ENCODE assay signal across 1 cellular context in genomic region chr11:8593935-8594909, GRCh38.
TF ChIP-seq lines count a peak whose summit lies in the region.

STK33 (minus strand) TSS chr11:8594228; CDS start chr11:8474905, 119,323 bp downstream.

TF ChIP-seq in HepG2, 621 proteins besides CTCF, POLR2A, EP300 and RAD21 (continued from another document and continues in another):
- TF ChIP-seq, protein P1, sequence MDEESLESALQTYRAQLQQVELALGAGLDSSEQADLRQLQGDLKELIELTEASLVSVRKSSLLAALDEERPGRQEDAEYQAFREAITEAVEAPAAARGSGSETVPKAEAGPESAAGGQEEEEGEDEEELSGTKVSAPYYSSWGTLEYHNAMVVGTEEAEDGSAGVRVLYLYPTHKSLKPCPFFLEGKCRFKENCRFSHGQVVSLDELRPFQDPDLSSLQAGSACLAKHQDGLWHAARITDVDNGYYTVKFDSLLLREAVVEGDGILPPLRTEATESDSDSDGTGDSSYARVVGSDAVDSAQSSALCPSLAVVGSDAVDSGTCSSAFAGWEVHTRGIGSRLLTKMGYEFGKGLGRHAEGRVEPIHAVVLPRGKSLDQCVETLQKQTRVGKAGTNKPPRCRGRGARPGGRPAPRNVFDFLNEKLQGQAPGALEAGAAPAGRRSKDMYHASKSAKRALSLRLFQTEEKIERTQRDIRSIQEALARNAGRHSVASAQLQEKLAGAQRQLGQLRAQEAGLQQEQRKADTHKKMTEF (CRISPR knock-in tag; IDR thresholded peaks at IDR 0.05), result peak; percentile 65
- no peak for TF ChIP-seq ZNF432 (CRISPR knock-in tag; IDR thresholded peaks at IDR 0.05; ENCODE audit: borderline replicate concordance)
- TF ChIP-seq, protein P2, sequence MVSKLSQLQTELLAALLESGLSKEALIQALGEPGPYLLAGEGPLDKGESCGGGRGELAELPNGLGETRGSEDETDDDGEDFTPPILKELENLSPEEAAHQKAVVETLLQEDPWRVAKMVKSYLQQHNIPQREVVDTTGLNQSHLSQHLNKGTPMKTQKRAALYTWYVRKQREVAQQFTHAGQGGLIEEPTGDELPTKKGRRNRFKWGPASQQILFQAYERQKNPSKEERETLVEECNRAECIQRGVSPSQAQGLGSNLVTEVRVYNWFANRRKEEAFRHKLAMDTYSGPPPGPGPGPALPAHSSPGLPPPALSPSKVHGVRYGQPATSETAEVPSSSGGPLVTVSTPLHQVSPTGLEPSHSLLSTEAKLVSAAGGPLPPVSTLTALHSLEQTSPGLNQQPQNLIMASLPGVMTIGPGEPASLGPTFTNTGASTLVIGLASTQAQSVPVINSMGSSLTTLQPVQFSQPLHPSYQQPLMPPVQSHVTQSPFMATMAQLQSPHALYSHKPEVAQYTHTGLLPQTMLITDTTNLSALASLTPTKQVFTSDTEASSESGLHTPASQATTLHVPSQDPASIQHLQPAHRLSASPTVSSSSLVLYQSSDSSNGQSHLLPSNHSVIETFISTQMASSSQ (IDR thresholded peaks at IDR 0.05; ENCODE audit: low read depth), result no peak
- TF ChIP-seq, protein P2 (CRISPR knock-in tag; IDR thresholded peaks at IDR 0.05; ENCODE audit: borderline replicate concordance), result peak; percentile 36; the same call in 1 of the 2 replicates
- no peak for TF ChIP-seq RORA (CRISPR knock-in tag; IDR thresholded peaks at IDR 0.05)
- TF ChIP-seq, protein P3, sequence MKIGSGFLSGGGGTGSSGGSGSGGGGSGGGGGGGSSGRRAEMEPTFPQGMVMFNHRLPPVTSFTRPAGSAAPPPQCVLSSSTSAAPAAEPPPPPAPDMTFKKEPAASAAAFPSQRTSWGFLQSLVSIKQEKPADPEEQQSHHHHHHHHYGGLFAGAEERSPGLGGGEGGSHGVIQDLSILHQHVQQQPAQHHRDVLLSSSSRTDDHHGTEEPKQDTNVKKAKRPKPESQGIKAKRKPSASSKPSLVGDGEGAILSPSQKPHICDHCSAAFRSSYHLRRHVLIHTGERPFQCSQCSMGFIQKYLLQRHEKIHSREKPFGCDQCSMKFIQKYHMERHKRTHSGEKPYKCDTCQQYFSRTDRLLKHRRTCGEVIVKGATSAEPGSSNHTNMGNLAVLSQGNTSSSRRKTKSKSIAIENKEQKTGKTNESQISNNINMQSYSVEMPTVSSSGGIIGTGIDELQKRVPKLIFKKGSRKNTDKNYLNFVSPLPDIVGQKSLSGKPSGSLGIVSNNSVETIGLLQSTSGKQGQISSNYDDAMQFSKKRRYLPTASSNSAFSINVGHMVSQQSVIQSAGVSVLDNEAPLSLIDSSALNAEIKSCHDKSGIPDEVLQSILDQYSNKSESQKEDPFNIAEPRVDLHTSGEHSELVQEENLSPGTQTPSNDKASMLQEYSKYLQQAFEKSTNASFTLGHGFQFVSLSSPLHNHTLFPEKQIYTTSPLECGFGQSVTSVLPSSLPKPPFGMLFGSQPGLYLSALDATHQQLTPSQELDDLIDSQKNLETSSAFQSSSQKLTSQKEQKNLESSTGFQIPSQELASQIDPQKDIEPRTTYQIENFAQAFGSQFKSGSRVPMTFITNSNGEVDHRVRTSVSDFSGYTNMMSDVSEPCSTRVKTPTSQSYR (CRISPR knock-in tag; IDR thresholded peaks at IDR 0.05; ENCODE audit: borderline replicate concordance), result 0 out of 2 replicates have a peak, but pooled peaks have one; percentile 14
- TF ChIP-seq POLR2G (IDR thresholded peaks at IDR 0.05; ENCODE audit: low read depth, low read length), result peak; percentile 67
- no peak for TF ChIP-seq HOXD1 (CRISPR knock-in tag; IDR thresholded peaks at IDR 0.05)
- TF ChIP-seq RFXANK (CRISPR knock-in tag; IDR thresholded peaks at IDR 0.05), result 0 out of 2 replicates have a peak, but pooled peaks have one; percentile 44
- TF ChIP-seq, protein P4, sequence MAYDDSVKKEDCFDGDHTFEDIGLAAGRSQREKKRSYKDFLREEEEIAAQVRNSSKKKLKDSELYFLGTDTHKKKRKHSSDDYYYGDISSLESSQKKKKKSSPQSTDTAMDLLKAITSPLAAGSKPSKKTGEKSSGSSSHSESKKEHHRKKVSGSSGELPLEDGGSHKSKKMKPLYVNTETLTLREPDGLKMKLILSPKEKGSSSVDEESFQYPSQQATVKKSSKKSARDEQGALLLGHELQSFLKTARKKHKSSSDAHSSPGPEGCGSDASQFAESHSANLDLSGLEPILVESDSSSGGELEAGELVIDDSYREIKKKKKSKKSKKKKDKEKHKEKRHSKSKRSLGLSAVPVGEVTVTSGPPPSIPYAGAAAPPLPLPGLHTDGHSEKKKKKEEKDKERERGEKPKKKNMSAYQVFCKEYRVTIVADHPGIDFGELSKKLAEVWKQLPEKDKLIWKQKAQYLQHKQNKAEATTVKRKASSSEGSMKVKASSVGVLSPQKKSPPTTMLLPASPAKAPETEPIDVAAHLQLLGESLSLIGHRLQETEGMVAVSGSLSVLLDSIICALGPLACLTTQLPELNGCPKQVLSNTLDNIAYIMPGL (CRISPR knock-in tag; IDR thresholded peaks at IDR 0.05; ENCODE audit: borderline replicate concordance in 1 of 2, low read depth in 1 of 2), result peak; percentile 27 to 53; a peak in 1 of 4 replicates
- TF ChIP-seq MTF1 (CRISPR knock-in tag; IDR thresholded peaks at IDR 0.05), result peak; percentile 98
- TF ChIP-seq SIX1 (CRISPR knock-in tag; IDR thresholded peaks at IDR 0.05; ENCODE audit: borderline replicate concordance), result no peak
- no peak for TF ChIP-seq ZNF775 (CRISPR knock-in tag; IDR thresholded peaks at IDR 0.05; ENCODE audit: borderline replicate concordance)
- TF ChIP-seq NBN (conservative IDR thresholded peaks at IDR 0.05), result no peak
- TF ChIP-seq MTF2 (CRISPR knock-in tag; IDR thresholded peaks at IDR 0.05; ENCODE audit: borderline replicate concordance), result peak; percentile 52; the same call in 1 of the 2 replicates
- peak; percentile 63; the same call in 1 of the 2 replicates for TF ChIP-seq NAIF1 (CRISPR knock-in tag; IDR thresholded peaks at IDR 0.05; ENCODE audit: borderline replicate concordance)
- no peak for TF ChIP-seq BRCA1 (CRISPR knock-in tag; IDR thresholded peaks at IDR 0.05)
- TF ChIP-seq BORCS8-MEF2B (CRISPR knock-in tag; IDR thresholded peaks at IDR 0.05), result 0 out of 2 replicates have a peak, but pooled peaks have one; percentile 38
- TF ChIP-seq, protein P5, sequence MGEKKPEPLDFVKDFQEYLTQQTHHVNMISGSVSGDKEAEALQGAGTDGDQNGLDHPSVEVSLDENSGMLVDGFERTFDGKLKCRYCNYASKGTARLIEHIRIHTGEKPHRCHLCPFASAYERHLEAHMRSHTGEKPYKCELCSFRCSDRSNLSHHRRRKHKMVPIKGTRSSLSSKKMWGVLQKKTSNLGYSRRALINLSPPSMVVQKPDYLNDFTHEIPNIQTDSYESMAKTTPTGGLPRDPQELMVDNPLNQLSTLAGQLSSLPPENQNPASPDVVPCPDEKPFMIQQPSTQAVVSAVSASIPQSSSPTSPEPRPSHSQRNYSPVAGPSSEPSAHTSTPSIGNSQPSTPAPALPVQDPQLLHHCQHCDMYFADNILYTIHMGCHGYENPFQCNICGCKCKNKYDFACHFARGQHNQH (CRISPR knock-in tag; IDR thresholded peaks at IDR 0.05), result 0 out of 2 replicates have a peak, but pooled peaks have one; percentile 23
- TF ChIP-seq GATA4 (IDR thresholded peaks at IDR 0.05; ENCODE audit: borderline replicate concordance, low read depth), result no peak
- TF ChIP-seq NFRKB (IDR thresholded peaks at IDR 0.05), result no peak
- TF ChIP-seq KDM2A (CRISPR knock-in tag; IDR thresholded peaks at IDR 0.05; ENCODE audit: borderline replicate concordance, low read depth), result peak; percentile 68; the same call in 1 of the 2 replicates
- peak; percentile 20; the same call in 1 of the 2 replicates for TF ChIP-seq NFYB (CRISPR knock-in tag; IDR thresholded peaks at IDR 0.05)
- TF ChIP-seq AHR (CRISPR knock-in tag; IDR thresholded peaks at IDR 0.05), result no peak
- no peak for TF ChIP-seq NR2F6 (IDR thresholded peaks at IDR 0.05)
- no peak for TF ChIP-seq NR2F6 (CRISPR knock-in tag; IDR thresholded peaks at IDR 0.05)
- TF ChIP-seq, protein P6, sequence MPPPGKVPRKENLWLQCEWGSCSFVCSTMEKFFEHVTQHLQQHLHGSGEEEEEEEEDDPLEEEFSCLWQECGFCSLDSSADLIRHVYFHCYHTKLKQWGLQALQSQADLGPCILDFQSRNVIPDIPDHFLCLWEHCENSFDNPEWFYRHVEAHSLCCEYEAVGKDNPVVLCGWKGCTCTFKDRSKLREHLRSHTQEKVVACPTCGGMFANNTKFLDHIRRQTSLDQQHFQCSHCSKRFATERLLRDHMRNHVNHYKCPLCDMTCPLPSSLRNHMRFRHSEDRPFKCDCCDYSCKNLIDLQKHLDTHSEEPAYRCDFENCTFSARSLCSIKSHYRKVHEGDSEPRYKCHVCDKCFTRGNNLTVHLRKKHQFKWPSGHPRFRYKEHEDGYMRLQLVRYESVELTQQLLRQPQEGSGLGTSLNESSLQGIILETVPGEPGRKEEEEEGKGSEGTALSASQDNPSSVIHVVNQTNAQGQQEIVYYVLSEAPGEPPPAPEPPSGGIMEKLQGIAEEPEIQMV (CRISPR knock-in tag; IDR thresholded peaks at IDR 0.05; ENCODE audit: low read depth), result no peak
- peak; percentile 39; the same call in 1 of the 2 replicates for TF ChIP-seq HOXA3 (CRISPR knock-in tag; IDR thresholded peaks at IDR 0.05)
- TF ChIP-seq ZNF337 (CRISPR knock-in tag; IDR thresholded peaks at IDR 0.05; ENCODE audit: borderline replicate concordance, low read depth), result no peak
- TF ChIP-seq KLF11 (CRISPR knock-in tag; IDR thresholded peaks at IDR 0.05), result peak; percentile 50; the same call in 1 of the 2 replicates
- TF ChIP-seq ZNF510 (CRISPR knock-in tag; IDR thresholded peaks at IDR 0.05; ENCODE audit: low read depth), result no peak
- TF ChIP-seq NPAS2 (CRISPR knock-in tag; IDR thresholded peaks at IDR 0.05; ENCODE audit: borderline replicate concordance), result 0 out of 2 replicates have a peak, but pooled peaks have one; percentile 56
- TF ChIP-seq CAMTA2 (CRISPR knock-in tag; IDR thresholded peaks at IDR 0.05; ENCODE audit: borderline replicate concordance), result no peak
- TF ChIP-seq IRF2 (CRISPR knock-in tag; IDR thresholded peaks at IDR 0.05), result peak; percentile 17; the same call in 1 of the 2 replicates
- TF ChIP-seq EZH2 (conservative IDR thresholded peaks at IDR 0.05; ENCODE audit: low read depth, low read length), result no peak
- peak; percentile 51; the same call in 1 of the 2 replicates for TF ChIP-seq ZNF605 (CRISPR knock-in tag; IDR thresholded peaks at IDR 0.05)
- 0 out of 2 replicates have a peak, but pooled peaks have one; percentile 21 for TF ChIP-seq ZSCAN20 (CRISPR knock-in tag; IDR thresholded peaks at IDR 0.05; ENCODE audit: borderline replicate concordance)
- TF ChIP-seq ZNF563 (CRISPR knock-in tag; IDR thresholded peaks at IDR 0.05), result no peak
- TF ChIP-seq, protein P7, sequence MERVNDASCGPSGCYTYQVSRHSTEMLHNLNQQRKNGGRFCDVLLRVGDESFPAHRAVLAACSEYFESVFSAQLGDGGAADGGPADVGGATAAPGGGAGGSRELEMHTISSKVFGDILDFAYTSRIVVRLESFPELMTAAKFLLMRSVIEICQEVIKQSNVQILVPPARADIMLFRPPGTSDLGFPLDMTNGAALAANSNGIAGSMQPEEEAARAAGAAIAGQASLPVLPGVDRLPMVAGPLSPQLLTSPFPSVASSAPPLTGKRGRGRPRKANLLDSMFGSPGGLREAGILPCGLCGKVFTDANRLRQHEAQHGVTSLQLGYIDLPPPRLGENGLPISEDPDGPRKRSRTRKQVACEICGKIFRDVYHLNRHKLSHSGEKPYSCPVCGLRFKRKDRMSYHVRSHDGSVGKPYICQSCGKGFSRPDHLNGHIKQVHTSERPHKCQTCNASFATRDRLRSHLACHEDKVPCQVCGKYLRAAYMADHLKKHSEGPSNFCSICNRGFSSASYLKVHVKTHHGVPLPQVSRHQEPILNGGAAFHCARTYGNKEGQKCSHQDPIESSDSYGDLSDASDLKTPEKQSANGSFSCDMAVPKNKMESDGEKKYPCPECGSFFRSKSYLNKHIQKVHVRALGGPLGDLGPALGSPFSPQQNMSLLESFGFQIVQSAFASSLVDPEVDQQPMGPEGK (CRISPR knock-in tag; IDR thresholded peaks at IDR 0.05), result peak; percentile 32; the same call in 1 of the 2 replicates
- TF ChIP-seq NONO (IDR thresholded peaks at IDR 0.05), result no peak
- peak; percentile 60; the same call in 1 of the 2 replicates for TF ChIP-seq NONO (CRISPR knock-in tag; conservative IDR thresholded peaks at IDR 0.05)
- TF ChIP-seq ZNF687 (CRISPR knock-in tag; IDR thresholded peaks at IDR 0.05), result peak; percentile 92
- TF ChIP-seq POGZ (CRISPR knock-in tag; IDR thresholded peaks at IDR 0.05), result 0 out of 2 replicates have a peak, but pooled peaks have one; percentile 45
- peak; percentile 74; the same call in 1 of the 2 replicates for TF ChIP-seq NRL (CRISPR knock-in tag; IDR thresholded peaks at IDR 0.05; ENCODE audit: borderline replicate concordance)
- peak; percentile 71; the same call in 1 of the 2 replicates for TF ChIP-seq ZNF768 (CRISPR knock-in tag; IDR thresholded peaks at IDR 0.05)
